Comparison of ENCODE assay signal across 13 cellular contexts in the genomic region with DNA sequence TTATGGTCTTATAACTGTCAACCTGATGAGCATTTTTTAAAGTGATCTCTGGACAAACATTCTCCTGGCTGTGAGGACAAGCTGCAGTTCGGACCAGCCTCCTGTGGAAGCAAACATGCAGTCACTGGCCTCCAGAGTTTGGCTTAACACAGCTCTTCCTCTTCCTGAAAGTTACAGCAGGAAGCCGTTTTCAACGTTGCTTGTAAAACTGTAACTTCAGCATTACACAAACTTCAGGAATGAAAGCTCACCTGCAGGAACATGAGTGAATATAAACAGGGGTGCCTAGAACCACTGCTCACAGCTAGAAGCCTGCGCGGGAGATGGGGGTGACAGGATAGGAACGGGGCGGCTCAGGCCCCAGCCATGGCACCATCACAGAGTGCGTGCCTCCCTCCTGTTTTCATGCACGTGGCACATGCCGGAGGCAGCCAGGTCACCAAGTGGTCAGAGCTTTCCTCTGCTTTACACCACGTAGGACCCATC.
DNase-seq lines count a peak whose midpoint lies in the region; TF ChIP-seq lines count a peak whose summit lies in the region.
"Had no signal": no experiment of that assay in that cellular context is flagged by ENCODE, and none has a peak within 500 bp of the region (broad histone marks: within the 10 kb centered on the region; RNA-seq: fewer than 3 reads in every experiment).

No MANE protein-coding gene starts in this region.

- no peaks in the 10 kb centered on the region for H3K9me2 ChIP-seq in hepatocyte (replicated peaks; ENCODE audit: insufficient read depth)

- H3K4me3 ChIP-seq in hepatocyte (no peak overlapping the region), prostate gland (no peak overlapping the region)

- CTCF ChIA-PET in RWPE1 (lab: Yijun Ruan, JAX) = interaction anchor here (0.7 kb wide), 1 partner anchor 14 kb away, joined by 3 read pairs; no protein-coding TSS in a partner anchor

- POLR2A ChIA-PET in RWPE1 (lab: Yijun Ruan, JAX; ENCODE audit: low non-redundant PET) = no interaction called here

- H3K4me1 ChIP-seq in hepatocyte (ENCODE audit: insufficient read depth) (peaks cover 43% of the 10 kb centered on the region), prostate gland (replicated peaks) (peaks cover 9% of the 10 kb centered on the region)

- H4K20me1 ChIP-seq in hepatocyte (ENCODE audit: insufficient read depth, poor library complexity, severe bottlenecking) = no peaks in the 10 kb centered on the region

- peak overlapping the region; percentile 42 for H2AFZ ChIP-seq in hepatocyte

- 55% methylated on average over 11 of the region's 11 CpGs for WGBS in hepatocyte (ENCODE audit: low lambda C conversion rate, missing lambda C conversion rate)
- WGBS in prostate gland = 36% methylated on average over 11 of the region's 11 CpGs

- H3K36me3 ChIP-seq in hepatocyte (replicated peaks; ENCODE audit: insufficient read depth, low read depth) (no peaks in the 10 kb centered on the region), prostate gland (no peaks in the 10 kb centered on the region)

- no peaks in the 10 kb centered on the region for H3K27me3 ChIP-seq in hepatocyte
- no peaks in the 10 kb centered on the region for H3K27me3 ChIP-seq in prostate gland (replicated peaks; ENCODE audit: insufficient read depth)

- no peaks in the 10 kb centered on the region for H3K79me2 ChIP-seq in hepatocyte

- TF ChIP-seq CTCF in RWPE1 (conservative IDR thresholded peaks at IDR 0.05; ENCODE audit: low read depth) = no peak
- no peak for TF ChIP-seq CTCF in hepatocyte (IDR thresholded peaks at IDR 0.05; ENCODE audit: poor library complexity)
- TF ChIP-seq CTCF in prostate gland (IDR thresholded peaks at IDR 0.05) = no peak

- peak overlapping the region; percentile 66 for H3K4me2 ChIP-seq in hepatocyte

- intact Hi-C loops in prostate gland (cut with DNase I) = loop anchor here (5.0 kb wide), 2 partner anchors 317 to 1197 kb away; no protein-coding TSS in a partner anchor

- H3K27ac ChIP-seq in RWPE1 = peak overlapping the region; percentile 73
- peak overlapping the region; percentile 87 for H3K27ac ChIP-seq in hepatocyte
- peak overlapping the region; percentile 72 to 76 for H3K27ac ChIP-seq in prostate gland
- no peak overlapping the region for H3K27ac ChIP-seq in substantia nigra (ENCODE audit: low read depth, low read length, poor library complexity, severe bottlenecking)

- DNase-seq in CD1c-positive myeloid dendritic cell (ENCODE audit: extremely low spot score) (peak; percentile 37), RWPE1 (ENCODE audit: low spot score) (no peak), hepatocyte (ENCODE audit: low spot score) (peak; percentile 59), prostate gland (ENCODE audit: low spot score) (peak; percentile 72), DMS 273 (lab: John Stamatoyannopoulos, UW; ENCODE audit: unreplicated experiment) (no peak), SW480 (ENCODE audit: low spot score) (no peak), substantia nigra (lab: John Stamatoyannopoulos, UW) (no peak), activated gamma-delta T cell (lab: John Stamatoyannopoulos, UW) (no peak)
- DNase-seq: activated T-cell treated with anti-CD3 and anti-CD28 coated beads, Interleukin-2, amount 50 U/mL, for 24 hours; caudate nucleus; NCI-H524; occipital lobe; T-helper 9 cell had no signal

- TF ChIP-seq POLR2A in prostate gland (IDR thresholded peaks at IDR 0.05) = no peak

- H3K9me3 ChIP-seq in hepatocyte (ENCODE audit: low read depth) (no peaks in the 10 kb centered on the region), prostate gland (no peaks in the 10 kb centered on the region)

Comparison
In these comparisons a context has a peak if more than half of its experiments do, and no peak if none do; other contexts are left out.
1. DNase-seq: peak in CD1c-positive myeloid dendritic cell (single experiment), hepatocyte (single experiment) and prostate gland (single experiment); none in RWPE1 (single experiment), DMS 273 (single experiment), SW480 (single experiment), substantia nigra (0 of 49) and activated gamma-delta T cell (single experiment).